8 cellular contexts compared by ENCODE assay signal in genomic region chr1:228141082-228141870, GRCh38. TPM values are rescaled to one million over a fixed set of nuclear protein-coding genes. Genes with fewer than 3 reads are reported as not detected.
A peak's percentile ranks its signal among the peaks of the same experiment; 100 is the strongest.
DNase-seq lines count a peak whose midpoint lies in the region; FAIRE-seq and TF ChIP-seq lines count a peak whose summit lies in the region.

No MANE protein-coding gene starts in this region.

- no peak for TF ChIP-seq CTCF in ascending aorta (IDR thresholded peaks at IDR 0.05)

- DNase-seq in DMS79 treated with DMSO at 0.1 percent for 48 hours (lab: John Stamatoyannopoulos, UW) (peak; percentile 22), M059J (ENCODE audit: low read depth) (peak; percentile 78), ascending aorta (ENCODE audit: low spot score in 2 of 2) (peak in 1 of 2 donors; percentile 74), small intestine (peak; percentile 72), NOMO-1 treated with DMSO at 0.1 percent for 48 hours (lab: John Stamatoyannopoulos, UW; ENCODE audit: unreplicated experiment) (no peak), NCI-H1930 (lab: John Stamatoyannopoulos, UW) (no peak)
- DNase-seq in stimulated activated CD8-positive, alpha-beta memory T cell treated with anti-CD3 and anti-CD28 coated beads, Interleukin-4, amount 100 ng/mL, for 48 hours = no peak

- H3K36me3 ChIP-seq in ascending aorta = peaks cover 7 to 14% of the 10 kb centered on the region in 2 donors
- H3K36me3 ChIP-seq in iPS-18a (ENCODE audit: control insufficient read depth, low read depth, low read length) = no peaks in the 10 kb centered on the region
- no peaks in the 10 kb centered on the region for H3K36me3 ChIP-seq in small intestine (ENCODE audit: control insufficient read depth in 2 of 2, insufficient read depth in 2 of 2, low read length in 2 of 2)

- H3K9me3 ChIP-seq in ascending aorta (no peaks in the 10 kb centered on the region), iPS-18a (ENCODE audit: control insufficient read depth, low read depth, low read length) (no peaks in the 10 kb centered on the region), small intestine (ENCODE audit: control insufficient read depth, low read depth) (no peaks in the 10 kb centered on the region)

- peaks cover 18 to 34% of the 10 kb centered on the region in 2 donors for H3K4me1 ChIP-seq in ascending aorta
- peaks cover 4% of the 10 kb centered on the region for H3K4me1 ChIP-seq in iPS-18a (ENCODE audit: control insufficient read depth, low read depth, low read length)
- peaks cover 9 to 13% of the 10 kb centered on the region in 2 donors for H3K4me1 ChIP-seq in small intestine (ENCODE audit: control insufficient read depth in 2 of 2, insufficient read depth in 1 of 2, low read depth in 1 of 2, low read length in 1 of 2)

- peak overlapping the region; percentile 79 to 92 for H3K4me3 ChIP-seq in ascending aorta
- peak overlapping the region; percentile 82 for H3K4me3 ChIP-seq in iPS-18a (ENCODE audit: low read length)
- H3K4me3 ChIP-seq in small intestine (ENCODE audit: low read depth in 1 of 2, low read length in 2 of 2) = peak overlapping the region; percentile 81 to 89

- WGBS in small intestine, 3 donors = 5 to 20% (median 7%) methylated on average over 28 of the region's 28 CpGs

- peak overlapping the region; percentile 61 for H3K9ac ChIP-seq in iPS-18a (ENCODE audit: low read length)

- intact Hi-C loops in ascending aorta (cut with DNase I) = loop anchor here (2.0 kb wide), 1 partner anchor 346 kb away; the partner anchor contains the start of gene RNF187

- H3K27me3 ChIP-seq in ascending aorta (no peaks in the 10 kb centered on the region), iPS-18a (ENCODE audit: control insufficient read depth, insufficient read depth, low read length) (peaks cover 23% of the 10 kb centered on the region), small intestine (ENCODE audit: control insufficient read depth in 2 of 2, insufficient read depth in 2 of 2, low read length in 2 of 2) (no peaks in the 10 kb centered on the region)

- H3K27ac ChIP-seq in ascending aorta (peak overlapping the region; percentile 90 to 96), iPS-18a (ENCODE audit: low read length) (no peak overlapping the region), small intestine (ENCODE audit: low read depth in 1 of 2, low read length in 1 of 2) (peak overlapping the region; percentile 99 to 100)

- no peak for FAIRE-seq in small intestine (lab: Jason Lieb, UNC)

RNA-seq across cellular contexts. Expression of gene GUK1, which starts 1.2 kb away (rescaled TPM):
- total RNA-seq in M059J (2014; rRNA removed; shearing (Covaris generic)) = 227 and 347 TPM in 2 replicates
- 979 TPM for total RNA-seq in ascending aorta
- polyA plus RNA-seq in small intestine = 100 to 1,000 TPM; 401 to 595 (median 519) TPM

RNA-seq across cellular contexts. Expression of gene GJC2, which starts 8.5 kb away (rescaled TPM):
- total RNA-seq in M059J (2014; rRNA removed; shearing (Covaris generic)) = 0.12 and 0.17 TPM in 2 replicates
- total RNA-seq in ascending aorta = 5.4 TPM
- 1 to 10 TPM in 1 of 3 donors, under 1 TPM in 1, not detected in 1; 0.27 to 1.4 TPM for polyA plus RNA-seq in small intestine

RNA-seq across cellular contexts. Expression of gene IBA57, which starts 24.3 kb away (rescaled TPM):
- total RNA-seq in M059J (2014; rRNA removed; shearing (Covaris generic)) = 0.47 and 1.5 TPM in 2 replicates
- total RNA-seq in ascending aorta = 55.6 TPM
- 1 to 10 TPM; 2.0 to 7.1 (median 4.9) TPM for polyA plus RNA-seq in small intestine

RNA-seq across cellular contexts. Expression of gene MRPL55, which starts 32.2 kb away (rescaled TPM):
- 83.3 and 99.3 TPM in 2 replicates for total RNA-seq in M059J (2014; rRNA removed; shearing (Covaris generic))
- total RNA-seq in ascending aorta = 23.6 TPM
- polyA plus RNA-seq in small intestine = 100 to 1,000 TPM in 2 of 3 donors, 10 to 100 TPM in 1; 87.3 to 148 (median 106) TPM

RNA-seq across cellular contexts. Expression of gene C1orf35, which starts 38.2 kb away (rescaled TPM):
- 9.3 and 19.0 TPM in 2 replicates for total RNA-seq in M059J (2014; rRNA removed; shearing (Covaris generic))
- 2.4 TPM for total RNA-seq in ascending aorta
- polyA plus RNA-seq in small intestine = 10 to 100 TPM; 15.4 to 18.1 (median 16.0) TPM

Comparison
In these comparisons a context has a peak if more than half of its experiments do, and no peak if none do; other contexts are left out.
1. DNase-seq: peak in DMS79 treated with DMSO at 0.1 percent for 48 hours (single experiment), M059J (single experiment) and small intestine (single experiment); none in NOMO-1 treated with DMSO at 0.1 percent for 48 hours (single experiment), stimulated activated CD8-positive, alpha-beta memory T cell treated with anti-CD3 and anti-CD28 coated beads, Interleukin-4, amount 100 ng/mL, for 48 hours (single experiment) and NCI-H1930 (0 of 2).
2. RNA of gene IBA57, which starts 24.3 kb away (total RNA-seq): 55.6 TPM in ascending aorta (single experiment); 0.47 to 1.5 TPM in M059J; every median in the first group is over 10 times any median in the second.
3. Peak in every context shown above with its lines, with median percentiles within 50 percentile points of each other: H3K4me3 ChIP-seq.